Comparison of ENCODE assay signal across 9 cellular contexts in the genomic region with DNA sequence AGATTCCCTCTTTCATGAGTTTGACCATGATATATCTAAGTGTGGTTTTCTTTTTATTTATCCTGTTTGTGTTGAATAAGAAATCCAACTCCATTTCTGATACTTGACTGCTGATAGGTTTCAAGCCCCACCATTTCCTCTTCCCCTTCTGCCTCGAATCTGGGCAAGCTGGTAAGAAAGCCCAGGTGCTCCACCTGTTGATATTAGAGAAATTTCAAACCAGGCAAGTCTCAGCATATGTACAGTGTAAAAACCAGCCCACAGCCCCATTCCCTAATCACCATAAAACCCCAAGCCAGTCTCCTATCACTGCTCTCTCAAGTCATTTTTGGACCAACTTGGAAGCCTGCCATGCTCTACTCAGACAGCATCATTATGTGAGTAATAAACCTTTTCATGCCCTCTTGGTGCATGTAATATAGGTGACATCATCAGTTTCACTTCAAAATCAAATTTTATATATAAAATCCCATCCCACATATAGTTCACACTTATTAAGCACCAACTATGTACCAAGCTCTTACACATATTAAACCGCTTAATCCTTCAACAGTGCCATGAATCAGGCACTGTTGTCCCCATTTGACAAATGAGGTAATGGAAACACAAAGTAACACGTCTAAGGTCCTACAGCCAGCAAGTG. TPM values are rescaled to one million over a fixed set of nuclear protein-coding genes. Genes with fewer than 3 reads are reported as not detected.
A peak's percentile ranks its signal among the peaks of the same experiment; 100 is the strongest.
DNase-seq lines count a peak whose midpoint lies in the region; ATAC-seq, FAIRE-seq and TF ChIP-seq lines count a peak whose summit lies in the region.
"Had no signal": no experiment of that assay in that cellular context is flagged by ENCODE, and none has a peak within 500 bp of the region (broad histone marks: within the 10 kb centered on the region; RNA-seq: fewer than 3 reads in every experiment).

No MANE protein-coding gene starts in this region.

- in situ Hi-C loops in GM12878 (cut with MboI) (no loop called here), G401 (cut with HindIII; ENCODE audit: low sequenced_read_pairs) (no loop called here)

- CTCF ChIA-PET in GM12878 (lab: Yijun Ruan, JAX): interaction anchor here (0.9 to 1.3 kb wide), 3 partner anchors 12 to 22 kb away, joined by 3 read pairs; no protein-coding TSS in a partner anchor

- no peak for TF ChIP-seq RAD21 in GM12878 (IDR thresholded peaks at IDR 0.05; ENCODE audit: insufficient read depth, low read depth, low read length)

- intact Hi-C loops in GM12878 (cut with micrococcal nuclease; ENCODE audit: unreplicated experiment): no loop called here

- H3K4me2 ChIP-seq in GM12878 (ENCODE audit: control insufficient read depth, insufficient read depth): no peak overlapping the region

- no peak for TF ChIP-seq EP300 in GM12878 (IDR thresholded peaks at IDR 0.05; ENCODE audit: borderline replicate concordance in 1 of 2, control insufficient read depth in 1 of 2, low read depth in 2 of 2, low read length in 2 of 2)

- SMC1A ChIA-PET in GM12878 (lab: Charles Lee; ENCODE audit: uncharacterized antibody, unreplicated experiment): interaction anchor here (1.0 to 2.0 kb wide), 5 partner anchors 9 to 46 kb away, joined by 3 to 5 read pairs (median 4); no protein-coding TSS in a partner anchor

- H3K4me3 ChIP-seq in GM12878: no peak overlapping the region

- 77% methylated on average over 3 of the region's 3 CpGs for WGBS in GM12878 (ENCODE audit: insufficient coverage, insufficient replicate concordance, low lambda C conversion rate, missing lambda C conversion rate)

- POLR2A ChIA-PET in GM12878 (lab: Charles Lee): no interaction called here

- H4K20me1 ChIP-seq in GM12878 (ENCODE audit: control insufficient read depth, insufficient read depth): no peaks in the 10 kb centered on the region

- RAD21 ChIA-PET in GM12878 (lab: Charles Lee; ENCODE audit: unreplicated experiment): interaction anchor here (1.3 kb wide), 1 partner anchor 17 kb away, joined by 3 read pairs; no protein-coding TSS in a partner anchor

- BruUV-seq in GM12878 (replicated peaks; lab: Mats Ljungman, UMichigan): no TSS peak

- no peak overlapping the region for H3K27ac ChIP-seq in GM12878 (ENCODE audit: control insufficient read depth, insufficient read depth)

- peaks cover 3% of the 10 kb centered on the region for H3K79me2 ChIP-seq in GM12878 (ENCODE audit: control insufficient read depth, insufficient read depth, low read length)

- no peaks in the 10 kb centered on the region for H3K27me3 ChIP-seq in GM12878 (replicated peaks in 1 of 2; ENCODE audit: control insufficient read depth in 2 of 2, insufficient read depth in 2 of 2, low read length in 1 of 2)

- peaks cover 3 to 16% of the 10 kb centered on the region in 2 experiments; a peak in 3 of 4 replicates for H3K36me3 ChIP-seq in GM12878 (ENCODE audit: control insufficient read depth in 2 of 2, insufficient read depth in 2 of 2, low read length in 1 of 2)

- no peak overlapping the region for H3K9ac ChIP-seq in GM12878 (ENCODE audit: control insufficient read depth, insufficient read depth, low read length)

- H2AFZ ChIP-seq in GM12878 (ENCODE audit: control insufficient read depth, low read depth, low read length): no peak overlapping the region

- TF ChIP-seq CTCF in GM12878 (IDR thresholded peaks at IDR 0.05 in 2 of 3, conservative IDR thresholded peaks at IDR 0.05 in 1 of 3; ENCODE audit: control insufficient read depth in 2 of 3, extremely low read depth in 1 of 3, insufficient read depth in 1 of 3, low read depth in 3 of 3, low read length in 3 of 3): no peak

- no peaks in the 10 kb centered on the region for H3K9me3 ChIP-seq in GM12878 (replicated peaks; ENCODE audit: control insufficient read depth, insufficient read depth, low read length)

- peaks cover 3% of the 10 kb centered on the region; the same call in 1 of the 2 replicates for H3K4me1 ChIP-seq in GM12878 (ENCODE audit: control insufficient read depth, insufficient read depth, low read length)

- FAIRE-seq in GM12878 (lab: Jason Lieb, UNC): no peak

- TF ChIP-seq POLR2A in GM12878 (IDR thresholded peaks at IDR 0.05; ENCODE audit: low read depth, low read length): no peak

- ATAC-seq in GM12878: peak; percentile 25; the same call in 2 of the 3 replicates
- ATAC-seq in GM21360 (IDR thresholded peaks at IDR 0.05; ENCODE audit: unreplicated experiment): no peak

- DNase-seq in NCI-H2171 treated with DMSO at 0.1 percent for 48 hours (lab: John Stamatoyannopoulos, UW) (peak; percentile 51), NCI-H2171 (lab: John Stamatoyannopoulos, UW) (no peak), NCI-H1436 (lab: John Stamatoyannopoulos, UW) (peak; percentile 53), GM12878 (ENCODE audit: low read depth, low spot score) (no peak), renal cortical epithelial cell (ENCODE audit: low read depth) (peak; percentile 74), cerebellar cortex (ENCODE audit: low spot score) (no peak), G401 (ENCODE audit: low spot score) (no peak)
- DNase-seq: activated naive CD8-positive, alpha-beta T cell treated with anti-CD3 and anti-CD28 coated beads, Interleukin-2, amount 10 ng/mL, durations not matched to agents 7 days and 5 days had no signal

TF ChIP-seq in GM12878, 131 proteins besides CTCF, POLR2A, EP300 and RAD21:
- TF ChIP-seq E2F8 (IDR thresholded peaks at IDR 0.05; ENCODE audit: low read depth, partially characterized antibody) (no peak), ATF7 (IDR thresholded peaks at IDR 0.05; ENCODE audit: low read depth) (peak; percentile 78; the same call in 1 of the 2 replicates)
TF ChIP-seq in GM12878: peak in this region for 1.

RNA-seq across cellular contexts. Expression of gene SMAD2, which starts 46.6 kb away (rescaled TPM):
- total RNA-seq in GM12878 (2013; cell fraction: nucleolus; rRNA removed): 145 and 153 TPM in 2 replicates
- total RNA-seq in GM12878 (2014; rRNA removed) (46.4 and 60.1 TPM in 2 replicates), GM12878 (2014; rRNA removed; fragmentation: Illumina TruSeq; extraction: Trizol) (85.8 and 92.3 TPM in 2 replicates), GM12878 (2021) (99.2 and 103 TPM in 2 replicates), renal cortical epithelial cell (135 and 254 TPM in 2 replicates)
- polyA plus RNA-seq in GM12878 (2011; ENCODE audit: low read depth): 59.8 TPM
- polyA plus RNA-seq in GM12878 (2011; rRNA removed) (111 and 133 TPM in 2 replicates), GM12878 (2014; fragmentation: Illumina TruSeq; extraction: Trizol) (93.1 and 106 TPM in 2 replicates), GM12878 (2014; fragmentation: Nextera tagmentation; extraction: Ambion mirVana) (10 to 100 TPM; 28.8 to 29.5 TPM), GM12878 (2014; rRNA removed) (42.8 and 51.2 TPM in 2 replicates), GM12878 (2016; fragmentation: Nextera tagmentation; extraction: Ambion mirVana) (10 to 100 TPM; 63.1 to 68.4 TPM)
- polyA plus RNA-seq in GM12878 (2011; cell fraction: cytosol; rRNA removed): 61.8 and 102 TPM in 2 replicates
- polyA plus RNA-seq in GM12878 (2011; cell fraction: nucleus; rRNA removed): 44.1 and 47.5 TPM in 2 replicates
- 69.3 and 85.8 TPM in 2 replicates for polyA plus RNA-seq in GM12878 (2012)
- 108 and 197 TPM in 2 replicates for polyA minus RNA-seq in GM12878 (2011; rRNA and poly(A)+ RNA removed)
- polyA minus RNA-seq in GM12878 (2011; cell fraction: cytosol; rRNA and poly(A)+ RNA removed): 49.2 and 60.1 TPM in 2 replicates
- polyA minus RNA-seq in GM12878 (2011; cell fraction: nucleus; rRNA and poly(A)+ RNA removed): 28.9 and 48.3 TPM in 2 replicates
- 54.3 and 68.8 TPM in 2 replicates for total RNA-seq in G401 (2014; rRNA removed; shearing (Covaris generic))

Comparison
In these comparisons a context has a peak if more than half of its experiments do, and no peak if none do; other contexts are left out.
1. DNase-seq: peak in NCI-H2171 treated with DMSO at 0.1 percent for 48 hours (single experiment), NCI-H1436 (single experiment) and renal cortical epithelial cell (single experiment); none in NCI-H2171 (single experiment), GM12878 (single experiment), cerebellar cortex (single experiment) and G401 (single experiment).